In genomic region chr17:79818026-79818758, GRCh38 we compare ENCODE assay signal across 1 cellular context.
TF ChIP-seq lines count a peak whose summit lies in the region.

No MANE protein-coding gene starts in this region.

TF ChIP-seq in HepG2, 621 proteins besides CTCF, POLR2A, EP300 and RAD21 (continued from another document and continues in another):
- no peak for TF ChIP-seq JUND (CRISPR knock-in tag; IDR thresholded peaks at IDR 0.05)
- TF ChIP-seq, protein P1, sequence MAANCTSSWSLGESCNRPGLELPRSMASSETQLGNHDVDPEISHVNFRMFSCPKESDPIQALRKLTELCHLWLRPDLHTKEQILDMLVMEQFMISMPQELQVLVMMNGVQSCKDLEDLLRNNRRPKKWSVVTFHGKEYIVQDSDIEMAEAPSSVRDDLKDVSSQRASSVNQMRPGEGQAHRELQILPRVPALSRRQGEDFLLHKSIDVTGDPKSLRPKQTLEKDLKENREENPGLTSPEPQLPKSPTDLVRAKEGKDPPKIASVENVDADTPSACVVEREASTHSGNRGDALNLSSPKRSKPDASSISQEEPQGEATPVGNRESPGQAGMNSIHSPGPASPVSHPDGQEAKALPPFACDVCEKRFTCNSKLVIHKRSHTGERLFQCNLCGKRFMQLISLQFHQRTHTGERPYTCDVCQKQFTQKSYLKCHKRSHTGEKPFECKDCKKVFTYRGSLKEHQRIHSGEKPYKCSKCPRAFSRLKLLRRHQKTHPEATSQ (CRISPR knock-in tag; IDR thresholded peaks at IDR 0.05; ENCODE audit: borderline replicate concordance): no peak
- TF ChIP-seq TCF12 (IDR thresholded peaks at IDR 0.05): no peak
- no peak for TF ChIP-seq TCF12 (CRISPR knock-in tag; IDR thresholded peaks at IDR 0.05)
- no peak for TF ChIP-seq ZNF558 (CRISPR knock-in tag; IDR thresholded peaks at IDR 0.05; ENCODE audit: borderline replicate concordance)
- TF ChIP-seq ZBTB21 (CRISPR knock-in tag; IDR thresholded peaks at IDR 0.05): no peak
- no peak for TF ChIP-seq SIN3B (IDR thresholded peaks at IDR 0.05; ENCODE audit: low read length)
- no peak for TF ChIP-seq ZNF790 (CRISPR knock-in tag; IDR thresholded peaks at IDR 0.05; ENCODE audit: borderline replicate concordance)
- TF ChIP-seq RFX1 (IDR thresholded peaks at IDR 0.05): no peak
- no peak for TF ChIP-seq EED (CRISPR knock-in tag; IDR thresholded peaks at IDR 0.05)
- TF ChIP-seq ZNF30 (CRISPR knock-in tag; IDR thresholded peaks at IDR 0.05): no peak
- no peak for TF ChIP-seq JARID2 (CRISPR knock-in tag; IDR thresholded peaks at IDR 0.05; ENCODE audit: insufficient replicate concordance)
- no peak for TF ChIP-seq ASH2L (IDR thresholded peaks at IDR 0.05; ENCODE audit: insufficient read length, low read depth, low read length)
- no peak; the same call in 1 of the 2 replicates for TF ChIP-seq ZNF816 (CRISPR knock-in tag; IDR thresholded peaks at IDR 0.05; ENCODE audit: borderline replicate concordance)
- TF ChIP-seq FOSL1 (CRISPR knock-in tag; IDR thresholded peaks at IDR 0.05; ENCODE audit: borderline replicate concordance): no peak
- TF ChIP-seq, protein P2, sequence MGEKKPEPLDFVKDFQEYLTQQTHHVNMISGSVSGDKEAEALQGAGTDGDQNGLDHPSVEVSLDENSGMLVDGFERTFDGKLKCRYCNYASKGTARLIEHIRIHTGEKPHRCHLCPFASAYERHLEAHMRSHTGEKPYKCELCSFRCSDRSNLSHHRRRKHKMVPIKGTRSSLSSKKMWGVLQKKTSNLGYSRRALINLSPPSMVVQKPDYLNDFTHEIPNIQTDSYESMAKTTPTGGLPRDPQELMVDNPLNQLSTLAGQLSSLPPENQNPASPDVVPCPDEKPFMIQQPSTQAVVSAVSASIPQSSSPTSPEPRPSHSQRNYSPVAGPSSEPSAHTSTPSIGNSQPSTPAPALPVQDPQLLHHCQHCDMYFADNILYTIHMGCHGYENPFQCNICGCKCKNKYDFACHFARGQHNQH (CRISPR knock-in tag; IDR thresholded peaks at IDR 0.05): peak; percentile 46; the same call in 1 of the 2 replicates
- TF ChIP-seq ATF3 (CRISPR knock-in tag; IDR thresholded peaks at IDR 0.05): 0 out of 2 replicates have a peak, but pooled peaks have one; percentile 22
- no peak for TF ChIP-seq POLR2AphosphoS2 (IDR thresholded peaks at IDR 0.05; ENCODE audit: low read depth, low read length)
- peak; percentile 67 for TF ChIP-seq MXD3 (CRISPR knock-in tag; IDR thresholded peaks at IDR 0.05)
- no peak for TF ChIP-seq U2AF2 (IDR thresholded peaks at IDR 0.05; ENCODE audit: low read depth, low read length)
- TF ChIP-seq ZNF761 (CRISPR knock-in tag; conservative IDR thresholded peaks at IDR 0.05): no peak; the same call in 1 of the 2 replicates
- TF ChIP-seq ZMYM4 (CRISPR knock-in tag; IDR thresholded peaks at IDR 0.05): no peak
- TF ChIP-seq ZNF331 (CRISPR knock-in tag; IDR thresholded peaks at IDR 0.05): 0 out of 2 replicates have a peak, but pooled peaks have one; percentile 24
- 0 out of 2 replicates have a peak, but pooled peaks have one; percentile 12 for TF ChIP-seq TARDBP (CRISPR knock-in tag; IDR thresholded peaks at IDR 0.05)
- no peak for TF ChIP-seq ZSCAN30 (CRISPR knock-in tag; IDR thresholded peaks at IDR 0.05)
- TF ChIP-seq UBTF (CRISPR knock-in tag; IDR thresholded peaks at IDR 0.05): no peak; the same call in 1 of the 2 replicates
- TF ChIP-seq RARA (CRISPR knock-in tag; IDR thresholded peaks at IDR 0.05): peak; percentile 49
- TF ChIP-seq KAT8 (CRISPR knock-in tag; IDR thresholded peaks at IDR 0.05): peak; percentile 30; the same call in 1 of the 2 replicates
- TF ChIP-seq KAT7 (CRISPR knock-in tag; IDR thresholded peaks at IDR 0.05; ENCODE audit: borderline replicate concordance): no peak
- TF ChIP-seq, protein P3, sequence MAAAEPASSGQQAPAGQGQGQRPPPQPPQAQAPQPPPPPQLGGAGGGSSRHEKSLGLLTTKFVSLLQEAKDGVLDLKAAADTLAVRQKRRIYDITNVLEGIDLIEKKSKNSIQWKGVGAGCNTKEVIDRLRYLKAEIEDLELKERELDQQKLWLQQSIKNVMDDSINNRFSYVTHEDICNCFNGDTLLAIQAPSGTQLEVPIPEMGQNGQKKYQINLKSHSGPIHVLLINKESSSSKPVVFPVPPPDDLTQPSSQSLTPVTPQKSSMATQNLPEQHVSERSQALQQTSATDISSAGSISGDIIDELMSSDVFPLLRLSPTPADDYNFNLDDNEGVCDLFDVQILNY (CRISPR knock-in tag; conservative IDR thresholded peaks at IDR 0.05): no peak
- TF ChIP-seq ZNF609 (CRISPR knock-in tag; IDR thresholded peaks at IDR 0.05; ENCODE audit: borderline replicate concordance): 0 out of 2 replicates have a peak, but pooled peaks have one; percentile 24
- TF ChIP-seq ZNF75D (CRISPR knock-in tag; IDR thresholded peaks at IDR 0.05; ENCODE audit: borderline replicate concordance): no peak
- TF ChIP-seq NBN (conservative IDR thresholded peaks at IDR 0.05): no peak
- no peak for TF ChIP-seq NONO (IDR thresholded peaks at IDR 0.05)
- TF ChIP-seq NONO (CRISPR knock-in tag; conservative IDR thresholded peaks at IDR 0.05): no peak
- TF ChIP-seq, protein P4, sequence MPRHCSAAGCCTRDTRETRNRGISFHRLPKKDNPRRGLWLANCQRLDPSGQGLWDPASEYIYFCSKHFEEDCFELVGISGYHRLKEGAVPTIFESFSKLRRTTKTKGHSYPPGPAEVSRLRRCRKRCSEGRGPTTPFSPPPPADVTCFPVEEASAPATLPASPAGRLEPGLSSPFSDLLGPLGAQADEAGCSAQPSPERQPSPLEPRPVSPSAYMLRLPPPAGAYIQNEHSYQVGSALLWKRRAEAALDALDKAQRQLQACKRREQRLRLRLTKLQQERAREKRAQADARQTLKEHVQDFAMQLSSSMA (CRISPR knock-in tag; IDR thresholded peaks at IDR 0.05): no peak
- TF ChIP-seq U2AF1 (optimal IDR thresholded peaks at IDR 0.05; ENCODE audit: low read depth, low read length): no peak
- no peak for TF ChIP-seq ZNF619 (CRISPR knock-in tag; IDR thresholded peaks at IDR 0.05)
- no peak for TF ChIP-seq RXRA (CRISPR knock-in tag; IDR thresholded peaks at IDR 0.05)
- TF ChIP-seq ZNF282 (IDR thresholded peaks at IDR 0.05; ENCODE audit: partially characterized antibody): no peak
- no peak for TF ChIP-seq GFI1 (CRISPR knock-in tag; IDR thresholded peaks at IDR 0.05; ENCODE audit: borderline replicate concordance)
- TF ChIP-seq TEAD3 (CRISPR knock-in tag; optimal IDR thresholded peaks at IDR 0.05; ENCODE audit: borderline replicate concordance): peak; percentile 58
- no peak for TF ChIP-seq ZNF549 (CRISPR knock-in tag; IDR thresholded peaks at IDR 0.05)
- TF ChIP-seq STAT6 (CRISPR knock-in tag; IDR thresholded peaks at IDR 0.05; ENCODE audit: borderline replicate concordance): no peak
- TF ChIP-seq PAX8 (CRISPR knock-in tag; IDR thresholded peaks at IDR 0.05; ENCODE audit: borderline replicate concordance): no peak
- TF ChIP-seq NR3C1 (CRISPR knock-in tag; IDR thresholded peaks at IDR 0.05): no peak
- TF ChIP-seq ZNF670 (CRISPR knock-in tag; IDR thresholded peaks at IDR 0.05; ENCODE audit: borderline replicate concordance): no peak
- TF ChIP-seq ZFP82 (CRISPR knock-in tag; IDR thresholded peaks at IDR 0.05; ENCODE audit: borderline replicate concordance): no peak
- peak; percentile 30; the same call in 1 of the 2 replicates for TF ChIP-seq ZNF232 (CRISPR knock-in tag; IDR thresholded peaks at IDR 0.05; ENCODE audit: borderline replicate concordance)
- no peak for TF ChIP-seq CBFB (CRISPR knock-in tag; IDR thresholded peaks at IDR 0.05)
- no peak for TF ChIP-seq ELF1 (CRISPR knock-in tag; IDR thresholded peaks at IDR 0.05)
- TF ChIP-seq YY1 (IDR thresholded peaks at IDR 0.05; ENCODE audit: insufficient read depth, insufficient replicate concordance, low read depth, low read length): no peak
- TF ChIP-seq, protein P5, sequence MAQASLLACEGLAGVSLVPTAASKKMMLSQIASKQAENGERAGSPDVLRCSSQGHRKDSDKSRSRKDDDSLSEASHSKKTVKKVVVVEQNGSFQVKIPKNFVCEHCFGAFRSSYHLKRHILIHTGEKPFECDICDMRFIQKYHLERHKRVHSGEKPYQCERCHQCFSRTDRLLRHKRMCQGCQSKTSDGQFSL (CRISPR knock-in tag; IDR thresholded peaks at IDR 0.05): no peak
- no peak for TF ChIP-seq ATRX (CRISPR knock-in tag; IDR thresholded peaks at IDR 0.05; ENCODE audit: borderline replicate concordance)
- no peak for TF ChIP-seq CREM (IDR thresholded peaks at IDR 0.05)
- TF ChIP-seq CREM (CRISPR knock-in tag; IDR thresholded peaks at IDR 0.05): no peak
- TF ChIP-seq KDM2A (CRISPR knock-in tag; IDR thresholded peaks at IDR 0.05; ENCODE audit: borderline replicate concordance, low read depth): peak; percentile 54; the same call in 1 of the 2 replicates
- TF ChIP-seq FOXA1 (IDR thresholded peaks at IDR 0.05): no peak
- no peak for TF ChIP-seq FOXA1 (CRISPR knock-in tag; IDR thresholded peaks at IDR 0.05)
- TF ChIP-seq TSC22D2 (CRISPR knock-in tag; IDR thresholded peaks at IDR 0.05; ENCODE audit: borderline replicate concordance): peak; percentile 67; the same call in 1 of the 2 replicates
